In genomic region chr11:70611166-70611565, GRCh38 we compare ENCODE assay signal across 14 cellular contexts.
DNase-seq lines count a peak whose midpoint lies in the region; ATAC-seq lines count a peak whose summit lies in the region.
"Had no signal": no experiment of that assay in that cellular context is flagged by ENCODE, and none has a peak within 500 bp of the region (broad histone marks: within the 10 kb centered on the region; RNA-seq: fewer than 3 reads in every experiment).

No MANE protein-coding gene starts in this region.

- H3K27me3 ChIP-seq in trophoblast cell (ENCODE audit: insufficient read depth, low read length): no peaks in the 10 kb centered on the region

- H4K12ac ChIP-seq in trophoblast cell (ENCODE audit: low read depth, low read length): no peak overlapping the region

- no peak overlapping the region for H4K91ac ChIP-seq in trophoblast cell (ENCODE audit: low read depth, low read length)

- no peak overlapping the region for H3K4me2 ChIP-seq in trophoblast cell (ENCODE audit: low read length)

- H4K8ac ChIP-seq in trophoblast cell (ENCODE audit: low read depth, low read length): no peak overlapping the region

- DNase-seq in Jurkat, Clone E6-1 (ENCODE audit: low read depth, low spot score): peak; percentile 1
- DNase-seq in SK-MEL-5 (ENCODE audit: low read depth, low spot score) (peak; percentile 33), left lobe of liver (ENCODE audit: low spot score) (no peak), trophoblast cell (no peak), NCI-H1417 treated with DMSO at 0.1 percent for 48 hours (lab: John Stamatoyannopoulos, UW) (no peak), SHP77 treated with DMSO at 0.1 percent for 48 hours (lab: John Stamatoyannopoulos, UW) (no peak)
- no peak for DNase-seq in activated CD8-positive, alpha-beta memory T cell treated with anti-CD3 and anti-CD28 coated beads, Interleukin-2, amount 50 U/mL, for 4 hours
- DNase-seq: DMS 273 treated with DMSO at 0.1 percent for 48 hours, HCEC 1CT, NCI-H2107, NCI-H446, NCI-H748 treated with DMSO at 0.1 percent for 48 hours, SW 1271 had no signal

- H3K79me2 ChIP-seq in trophoblast cell (ENCODE audit: control insufficient read depth, insufficient read depth, low read length, poor library complexity): no peaks in the 10 kb centered on the region

- no peaks in the 10 kb centered on the region for H3K79me1 ChIP-seq in trophoblast cell (ENCODE audit: low read length)

- peak overlapping the region; percentile 9 for H3K9ac ChIP-seq in trophoblast cell (ENCODE audit: low read length)

- no peak overlapping the region for H3K18ac ChIP-seq in trophoblast cell (ENCODE audit: low read length)

- no peaks in the 10 kb centered on the region for H3K36me3 ChIP-seq in trophoblast cell (ENCODE audit: control insufficient read depth in 1 of 2, insufficient read depth in 2 of 2, low read length in 2 of 2)

- ATAC-seq in left lobe of liver: peak; percentile 67
- ATAC-seq: K562 had no signal

- no peak overlapping the region for H2BK12ac ChIP-seq in trophoblast cell (ENCODE audit: low read length)

- H2AK5ac ChIP-seq in trophoblast cell (ENCODE audit: low read length): no peak overlapping the region

- no peak overlapping the region for H3K4me3 ChIP-seq in Jurkat, Clone E6-1 (ENCODE audit: low read length)
- H3K4me3 ChIP-seq in trophoblast cell (ENCODE audit: low read depth, low read length): no peak overlapping the region
- H3K4me3 ChIP-seq: K562 had no signal

- H3K14ac ChIP-seq in trophoblast cell (ENCODE audit: low read length): no peak overlapping the region

- no peak overlapping the region for H2BK120ac ChIP-seq in trophoblast cell (ENCODE audit: insufficient read depth, low read length, poor library complexity)

- H2BK5ac ChIP-seq in trophoblast cell (ENCODE audit: low read depth, low read length, poor library complexity): no peak overlapping the region

- WGBS in trophoblast cell (ENCODE audit: extremely low coverage, insufficient coverage, insufficient read length): no CpG with 5 or more reads among the region's 8 CpGs

- H3K9me3 ChIP-seq in trophoblast cell (ENCODE audit: insufficient read depth, low read depth, low read length): peaks cover 6% of the 10 kb centered on the region

- H3K4me1 ChIP-seq in trophoblast cell (ENCODE audit: control insufficient read depth in 1 of 2, insufficient read depth in 2 of 2, low read length in 2 of 2): peaks cover 3 to 6% of the 10 kb centered on the region in 2 experiments

- no peak overlapping the region for H3K23ac ChIP-seq in trophoblast cell (ENCODE audit: low read length)

- no peak overlapping the region for H3K27ac ChIP-seq in trophoblast cell (ENCODE audit: low read depth, low read length)

- no peak overlapping the region for H3K4ac ChIP-seq in trophoblast cell (ENCODE audit: low read depth, low read length)

- in situ Hi-C loops in SK-MEL-5 (cut with HindIII; ENCODE audit: low pct_unique_long_range_greater_than_20kb, low sequenced_read_pairs): no loop called here

- no peak overlapping the region for H2AFZ ChIP-seq in trophoblast cell (ENCODE audit: insufficient read depth, low read length, poor library complexity)

Comparison
In these comparisons a context has a peak if more than half of its experiments do, and no peak if none do; other contexts are left out.
1. DNase-seq: peak in Jurkat, Clone E6-1 (single experiment) and SK-MEL-5 (single experiment); none in left lobe of liver (single experiment), trophoblast cell (0 of 2), NCI-H1417 treated with DMSO at 0.1 percent for 48 hours (single experiment), SHP77 treated with DMSO at 0.1 percent for 48 hours (single experiment) and activated CD8-positive, alpha-beta memory T cell treated with anti-CD3 and anti-CD28 coated beads, Interleukin-2, amount 50 U/mL, for 4 hours (single experiment).